In the genomic region with DNA sequence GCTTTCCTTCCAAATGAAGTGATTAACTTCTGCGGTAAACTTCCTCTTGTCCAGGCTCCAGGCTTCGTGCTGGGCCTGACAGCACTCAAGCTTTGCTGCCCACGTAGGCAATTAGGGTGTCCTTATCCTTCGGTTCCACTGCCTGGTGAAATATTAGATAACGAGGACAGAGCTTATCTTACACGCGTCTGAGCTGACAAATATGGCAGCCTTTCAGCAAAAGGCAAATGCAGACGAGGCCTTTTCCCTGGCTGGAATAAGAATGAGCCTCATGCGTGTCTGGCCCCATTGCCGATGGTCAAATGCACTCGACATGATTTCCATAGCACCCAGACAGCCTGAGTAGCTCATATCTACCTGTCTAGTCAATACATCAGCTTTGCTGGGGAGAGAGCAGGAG, we compare ENCODE assay signal across 1 cellular context.
A peak's percentile ranks its signal among the peaks of the same experiment; 100 is the strongest.
TF ChIP-seq lines count a peak whose summit lies in the region.

No MANE protein-coding gene starts in this region.

TF ChIP-seq in K562, 482 proteins besides CTCF, POLR2A, EP300 and RAD21 (continued from another document):
- TF ChIP-seq RBBP5 (IDR thresholded peaks at IDR 0.05; ENCODE audit: borderline replicate concordance, insufficient read depth, low read length, poor library complexity, severe bottlenecking) (no peak), NFIC (IDR thresholded peaks at IDR 0.05) (peak; percentile 47), SMAD3 (CRISPR knock-in tag; conservative IDR thresholded peaks at IDR 0.05) (0 out of 2 replicates have a peak, but pooled peaks have one; percentile 16), PYGO2 (tag; IDR thresholded peaks at IDR 0.05) (no peak), ADNP (tag; IDR thresholded peaks at IDR 0.05) (no peak), CC2D1A (IDR thresholded peaks at IDR 0.05) (no peak), KAT2B (IDR thresholded peaks at IDR 0.05; ENCODE audit: low read depth, low read length) (no peak), ZNF224 (CRISPR knock-in tag; IDR thresholded peaks at IDR 0.05) (no peak), NR4A1 (CRISPR knock-in tag; IDR thresholded peaks at IDR 0.05) (no peak), NR4A1 (tag; IDR thresholded peaks at IDR 0.05) (no peak), TCF3 (CRISPR knock-in tag; IDR thresholded peaks at IDR 0.05) (peak; percentile 82), CBFA2T3 (IDR thresholded peaks at IDR 0.05) (peak; percentile 85), SRSF3 (IDR thresholded peaks at IDR 0.05; ENCODE audit: insufficient read depth, low read length) (no peak), NCOR1 (IDR thresholded peaks at IDR 0.05) (peak; percentile 64), RNF2 (IDR thresholded peaks at IDR 0.05) (no peak), ZFP36 (IDR thresholded peaks at IDR 0.05; ENCODE audit: low read depth, low read length, partially characterized antibody) (no peak), ZNF274 (IDR thresholded peaks at IDR 0.05; ENCODE audit: borderline replicate concordance, low read depth, low read length) (no peak), NEUROD1 (IDR thresholded peaks at IDR 0.05; ENCODE audit: borderline replicate concordance, low read depth, low read length, partially characterized antibody) (no peak), CBFA2T2 (conservative IDR thresholded peaks at IDR 0.05) (peak; percentile 77), FOXM1 (IDR thresholded peaks at IDR 0.05; ENCODE audit: low read depth) (peak; percentile 46; the same call in 1 of the 2 replicates), FOXM1 (CRISPR knock-in tag; IDR thresholded peaks at IDR 0.05; ENCODE audit: low read depth) (no peak), RAD51 (IDR thresholded peaks at IDR 0.05; ENCODE audit: borderline replicate concordance, low read depth) (no peak)
- TF ChIP-seq, protein P1, sequence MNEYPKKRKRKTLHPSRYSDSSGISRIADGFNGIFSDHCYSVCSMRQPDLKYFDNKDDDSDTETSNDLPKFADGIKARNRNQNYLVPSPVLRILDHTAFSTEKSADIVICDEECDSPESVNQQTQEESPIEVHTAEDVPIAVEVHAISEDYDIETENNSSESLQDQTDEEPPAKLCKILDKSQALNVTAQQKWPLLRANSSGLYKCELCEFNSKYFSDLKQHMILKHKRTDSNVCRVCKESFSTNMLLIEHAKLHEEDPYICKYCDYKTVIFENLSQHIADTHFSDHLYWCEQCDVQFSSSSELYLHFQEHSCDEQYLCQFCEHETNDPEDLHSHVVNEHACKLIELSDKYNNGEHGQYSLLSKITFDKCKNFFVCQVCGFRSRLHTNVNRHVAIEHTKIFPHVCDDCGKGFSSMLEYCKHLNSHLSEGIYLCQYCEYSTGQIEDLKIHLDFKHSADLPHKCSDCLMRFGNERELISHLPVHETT (CRISPR knock-in tag; conservative IDR thresholded peaks at IDR 0.05 in 1 of 2, IDR thresholded peaks at IDR 0.05 in 1 of 2) = no peak
- TF ChIP-seq, protein P2, sequence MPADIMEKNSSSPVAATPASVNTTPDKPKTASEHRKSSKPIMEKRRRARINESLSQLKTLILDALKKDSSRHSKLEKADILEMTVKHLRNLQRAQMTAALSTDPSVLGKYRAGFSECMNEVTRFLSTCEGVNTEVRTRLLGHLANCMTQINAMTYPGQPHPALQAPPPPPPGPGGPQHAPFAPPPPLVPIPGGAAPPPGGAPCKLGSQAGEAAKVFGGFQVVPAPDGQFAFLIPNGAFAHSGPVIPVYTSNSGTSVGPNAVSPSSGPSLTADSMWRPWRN (IDR thresholded peaks at IDR 0.05; ENCODE audit: low read depth) = peak; percentile 78
- TF ChIP-seq, protein P3, sequence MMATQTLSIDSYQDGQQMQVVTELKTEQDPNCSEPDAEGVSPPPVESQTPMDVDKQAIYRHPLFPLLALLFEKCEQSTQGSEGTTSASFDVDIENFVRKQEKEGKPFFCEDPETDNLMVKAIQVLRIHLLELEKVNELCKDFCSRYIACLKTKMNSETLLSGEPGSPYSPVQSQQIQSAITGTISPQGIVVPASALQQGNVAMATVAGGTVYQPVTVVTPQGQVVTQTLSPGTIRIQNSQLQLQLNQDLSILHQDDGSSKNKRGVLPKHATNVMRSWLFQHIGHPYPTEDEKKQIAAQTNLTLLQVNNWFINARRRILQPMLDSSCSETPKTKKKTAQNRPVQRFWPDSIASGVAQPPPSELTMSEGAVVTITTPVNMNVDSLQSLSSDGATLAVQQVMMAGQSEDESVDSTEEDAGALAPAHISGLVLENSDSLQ (IDR thresholded peaks at IDR 0.05) = peak; percentile 36; the same call in 1 of the 2 replicates
- TF ChIP-seq, protein P4, sequence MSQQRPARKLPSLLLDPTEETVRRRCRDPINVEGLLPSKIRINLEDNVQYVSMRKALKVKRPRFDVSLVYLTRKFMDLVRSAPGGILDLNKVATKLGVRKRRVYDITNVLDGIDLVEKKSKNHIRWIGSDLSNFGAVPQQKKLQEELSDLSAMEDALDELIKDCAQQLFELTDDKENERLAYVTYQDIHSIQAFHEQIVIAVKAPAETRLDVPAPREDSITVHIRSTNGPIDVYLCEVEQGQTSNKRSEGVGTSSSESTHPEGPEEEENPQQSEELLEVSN (IDR thresholded peaks at IDR 0.05; ENCODE audit: borderline replicate concordance in 1 of 2, extremely low read depth in 1 of 2, insufficient read depth in 1 of 2, insufficient read length in 1 of 2, low read depth in 1 of 2, low read length in 1 of 2, poor library complexity in 1 of 2, severe bottlenecking in 1 of 2) = peak in 1 of 2 experiments; percentile 30
